In genomic region chr1:37069406-37069805, GRCh38 we compare ENCODE assay signal across 1 cellular context.
TF ChIP-seq lines count a peak whose summit lies in the region.

No MANE protein-coding gene starts in this region.

TF ChIP-seq in GM23338, 12 proteins besides CTCF, POLR2A, EP300 and RAD21 (continued from another document):
- no peak for TF ChIP-seq ZNF462 (CRISPR knock-in tag; IDR thresholded peaks at IDR 0.05)
